ENCODE assay signal across 14 cellular contexts in genomic region chr12:110782068-110782467, GRCh38.
"Had no signal": no experiment of that assay in that cellular context is flagged by ENCODE, and none has a peak within 500 bp of the region (broad histone marks: within the 10 kb centered on the region; RNA-seq: fewer than 3 reads in every experiment).

No MANE protein-coding gene starts in this region.

- H3K9me3 ChIP-seq: adrenal gland, gastroesophageal sphincter, heart right ventricle, lower lobe of right lung, pancreas, stomach, thoracic aorta had no signal

- H3K9me3 Mint-ChIP-seq: activated T-cell treated with anti-CD3 and anti-CD28 coated beads, Interleukin-2, amount 50 U/mL, for 72 hours; T-helper 2 cell treated with Interferon-gamma antibody and Interleukin-4, amounts not matched to agents 5 μg/mL and 100 μg/mL, for 36 hours had no signal

- H3K27me3 ChIP-seq: adrenal gland, gastroesophageal sphincter, heart right ventricle, pancreas, stomach had no signal

- ATAC-seq: activated CD4-positive, CD25-positive, alpha-beta regulatory T cell treated with anti-CD3 and anti-CD28 coated beads, Interleukin-2, amount 50 U/mL, for 24 hours; activated T-cell treated with anti-CD3 and anti-CD28 coated beads, Interleukin-2, amount 50 U/mL, for 72 hours; gastroesophageal sphincter; heart right ventricle; left cardiac atrium; pancreas; sciatic nerve had no signal

- H3K4me3 ChIP-seq: adrenal gland, gastroesophageal sphincter, heart right ventricle, lower lobe of right lung, pancreas, stomach, thoracic aorta had no signal

- H3K4me1 ChIP-seq: adrenal gland, gastroesophageal sphincter, lower lobe of right lung, pancreas, stomach had no signal

- H3K27ac Mint-ChIP-seq: activated T-cell treated with anti-CD3 and anti-CD28 coated beads, Interleukin-2, amount 50 U/mL, for 72 hours; T-helper 2 cell treated with Interferon-gamma antibody and Interleukin-4, amounts not matched to agents 5 μg/mL and 100 μg/mL, for 36 hours had no signal

- H3K4me3 Mint-ChIP-seq: activated T-cell treated with anti-CD3 and anti-CD28 coated beads, Interleukin-2, amount 50 U/mL, for 72 hours; T-helper 2 cell treated with Interferon-gamma antibody and Interleukin-4, amounts not matched to agents 5 μg/mL and 100 μg/mL, for 36 hours had no signal

- DNase-seq: activated CD8-positive, alpha-beta memory T cell treated with anti-CD3 and anti-CD28 coated beads, Interleukin-2, amount 50 U/mL, for 48 hours; activated T-cell treated with anti-CD3 and anti-CD28 coated beads, Interleukin-2, amount 50 U/mL, for 72 hours; adrenal gland; heart right ventricle; left cardiac atrium; lower lobe of right lung; midbrain; pancreas; stomach had no signal

- H3K36me3 ChIP-seq: adrenal gland, gastroesophageal sphincter, heart right ventricle, lower lobe of right lung, pancreas, stomach, thoracic aorta had no signal

- H3K27ac ChIP-seq: adrenal gland, gastroesophageal sphincter, heart right ventricle, lower lobe of right lung, pancreas, stomach, thoracic aorta had no signal
